8 cellular contexts compared by ENCODE assay signal in genomic region chrX:115642895-115643530, GRCh38.
A peak's percentile ranks its signal among the peaks of the same experiment; 100 is the strongest.
DNase-seq lines count a peak whose midpoint lies in the region; TF ChIP-seq lines count a peak whose summit lies in the region.

No MANE protein-coding gene starts in this region.

- H3K27me3 ChIP-seq in colonic mucosa = no peaks in the 10 kb centered on the region

- H3K27ac ChIP-seq in colonic mucosa = no peak overlapping the region

- intact Hi-C loops in colonic mucosa (cut with DNase I) = loop anchor here (2.0 kb wide), 1 partner anchor 310 kb away; no protein-coding TSS in a partner anchor

- H3K9me3 ChIP-seq in colonic mucosa = no peaks in the 10 kb centered on the region

- H3K9ac ChIP-seq in colonic mucosa (ENCODE audit: low read depth in 2 of 2, low read length in 2 of 2) = no peak overlapping the region

- no peaks in the 10 kb centered on the region for H3K36me3 ChIP-seq in colonic mucosa

- no peak overlapping the region for H3K4me3 ChIP-seq in colonic mucosa

- TF ChIP-seq CTCF in colonic mucosa (IDR thresholded peaks at IDR 0.05) = peak; percentile 99

- peak; percentile 45 for DNase-seq in activated CD8-positive, alpha-beta memory T cell treated with anti-CD3 and anti-CD28 coated beads, Interleukin-2, amount 50 U/mL, for 48 hours
- DNase-seq in activated CD8-positive, alpha-beta memory T cell treated with anti-CD3 and anti-CD28 coated beads for 24 hours = no peak
- peak; percentile 53 for DNase-seq in HS-5 (ENCODE audit: low read depth)
- peak; percentile 47 for DNase-seq in RPMI7951 (ENCODE audit: low read depth)
- DNase-seq in colonic mucosa = peak; percentile 52
- DNase-seq in lung microvascular endothelial cell (ENCODE audit: low read depth in 2 of 2) = peak; percentile 48 to 75
- peak; percentile 52 for DNase-seq in ureter (ENCODE audit: low spot score)
- DNase-seq in 8988T = no peak

- no peaks in the 10 kb centered on the region for H3K4me1 ChIP-seq in colonic mucosa

Comparison
In these comparisons a context has a peak if more than half of its experiments do, and no peak if none do; other contexts are left out.
1. DNase-seq: peak in activated CD8-positive, alpha-beta memory T cell treated with anti-CD3 and anti-CD28 coated beads, Interleukin-2, amount 50 U/mL, for 48 hours (single experiment), HS-5 (single experiment), RPMI7951 (single experiment), colonic mucosa (single experiment), lung microvascular endothelial cell (2 of 2) and ureter (single experiment); none in activated CD8-positive, alpha-beta memory T cell treated with anti-CD3 and anti-CD28 coated beads for 24 hours (single experiment) and 8988T (single experiment).